Comparison of ENCODE assay signal across 12 cellular contexts in the genomic region with DNA sequence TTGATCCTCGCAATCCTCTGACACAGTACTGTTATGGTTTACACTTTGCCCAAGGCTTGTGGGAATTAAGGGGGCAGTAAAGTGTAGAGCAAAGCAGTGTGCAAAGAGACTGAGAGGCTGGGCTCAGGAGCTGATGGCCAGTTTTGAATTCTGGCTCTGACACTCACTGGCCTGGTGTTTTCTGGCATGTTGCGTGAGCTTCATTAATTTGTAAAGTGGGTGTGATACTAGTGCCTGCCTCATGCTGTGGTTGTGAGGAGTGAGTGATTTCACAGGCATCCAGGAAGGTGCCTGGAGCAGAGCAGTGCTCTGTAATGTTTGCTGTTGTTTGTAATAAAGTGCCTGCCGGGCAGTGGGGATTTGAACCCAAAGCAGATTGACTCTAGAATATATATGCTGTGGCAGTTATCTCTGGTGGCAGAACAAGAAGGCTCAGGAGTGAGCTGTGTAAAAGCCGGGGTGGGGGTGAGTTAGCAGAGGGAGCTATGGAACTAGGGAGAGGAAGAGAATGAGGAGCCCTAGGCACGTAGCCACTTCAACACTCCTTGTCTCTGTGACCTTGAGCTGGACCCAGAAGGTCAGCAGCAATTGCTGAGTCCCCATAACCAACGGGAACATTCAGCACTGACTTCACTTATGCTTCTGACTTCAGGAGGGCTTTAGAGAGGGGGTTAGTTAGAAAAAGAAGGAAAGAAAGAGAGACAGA.
DNase-seq lines count a peak whose midpoint lies in the region; ATAC-seq and TF ChIP-seq lines count a peak whose summit lies in the region.
"Had no signal": no experiment of that assay in that cellular context is flagged by ENCODE, and none has a peak within 500 bp of the region (broad histone marks: within the 10 kb centered on the region; RNA-seq: fewer than 3 reads in every experiment).

No MANE protein-coding gene starts in this region.

- no peaks in the 10 kb centered on the region for H3K9me3 ChIP-seq in T-helper 17 cell (ENCODE audit: control insufficient read depth, low read length, poor library complexity, severe bottlenecking)
- H3K9me3 ChIP-seq: pancreas had no signal

- H3K36me3 Mint-ChIP-seq in T-helper 17 cell (ENCODE audit: low read depth) (peaks cover 19% of the 10 kb centered on the region), type B pancreatic cell (no peaks in the 10 kb centered on the region)

- no peak overlapping the region for H3K4me3 ChIP-seq in fibroblast of mammary gland (ENCODE audit: control insufficient read depth, low read depth, low read length)
- H3K4me3 ChIP-seq: pancreas had no signal

- H3K27me3 Mint-ChIP-seq in T-helper 17 cell, result no peaks in the 10 kb centered on the region
- peaks cover 37% of the 10 kb centered on the region for H3K27me3 Mint-ChIP-seq in type B pancreatic cell

- DNase-seq in left cardiac atrium (no peak), Right ventricle myocardium inferior (ENCODE audit: missing footprints) (no peak), T-helper 17 cell (no peak), fibroblast of mammary gland (ENCODE audit: low read depth) (peak; percentile 39), type B pancreatic cell (ENCODE audit: extremely low spot score, unreplicated experiment) (no peak), MV-4-11 (lab: John Stamatoyannopoulos, UW) (no peak), NCI-H187 (lab: John Stamatoyannopoulos, UW) (no peak)
- DNase-seq: activated CD4-positive, alpha-beta T cell treated with anti-CD3 and anti-CD28 coated beads, Interleukin-2, amount 50 U/mL, for 48 hours; H7; NCI-H1436 treated with DMSO at 0.1 percent for 48 hours; pancreas had no signal

- TF ChIP-seq CTCF in fibroblast of mammary gland (conservative IDR thresholded peaks at IDR 0.05; ENCODE audit: control insufficient read depth, insufficient read depth, low read depth, low read length) (no peak), type B pancreatic cell (conservative IDR thresholded peaks at IDR 0.05) (no peak)

- ATAC-seq in left cardiac atrium (peak; percentile 30 to 78), Right ventricle myocardium inferior (no peak), T-helper 17 cell (no peak), GM19455 (IDR thresholded peaks at IDR 0.05; ENCODE audit: unreplicated experiment) (no peak)
- ATAC-seq: pancreas had no signal

- no peaks in the 10 kb centered on the region for H3K9me3 Mint-ChIP-seq in type B pancreatic cell

- H3K4me1 Mint-ChIP-seq in T-helper 17 cell, result peaks cover 20% of the 10 kb centered on the region
- H3K4me1 Mint-ChIP-seq in type B pancreatic cell (ENCODE audit: unreplicated experiment), result no peaks in the 10 kb centered on the region

- no peak overlapping the region for H3K4me3 Mint-ChIP-seq in T-helper 17 cell
- H3K4me3 Mint-ChIP-seq in type B pancreatic cell, result no peak overlapping the region

- H3K27ac Mint-ChIP-seq in T-helper 17 cell, result peak overlapping the region; percentile 80
- peak overlapping the region; percentile 25 for H3K27ac Mint-ChIP-seq in type B pancreatic cell

- intact Hi-C loops in left cardiac atrium (cut with DNase I) (no loop called here), Right ventricle myocardium inferior (cut with DNase I) (no loop called here)

Comparison
In these comparisons a context has a peak if more than half of its experiments do, and no peak if none do; other contexts are left out.
1. ATAC-seq: peak in left cardiac atrium (2 of 2); none in Right ventricle myocardium inferior (single experiment), T-helper 17 cell (single experiment) and GM19455 (single experiment).